In genomic region chr6:37742401-37742760, GRCh38 we compare ENCODE assay signal across 14 cellular contexts.
"Had no signal": no experiment of that assay in that cellular context is flagged by ENCODE, and none has a peak within 500 bp of the region (broad histone marks: within the 10 kb centered on the region; RNA-seq: fewer than 3 reads in every experiment).

No MANE protein-coding gene starts in this region.

- FAIRE-seq: astrocyte, keratinocyte had no signal

- DNase-seq: activated CD4-positive, alpha-beta T cell treated with anti-CD3 and anti-CD28 coated beads for 4 hours; activated CD4-positive, CD25-positive, alpha-beta regulatory T cell; activated naive CD4-positive, alpha-beta T cell treated with Interleukin-2 at 50 U/mL for 16 hours; activated naive CD8-positive, alpha-beta T cell treated with anti-CD3 and anti-CD28 coated beads for 36 hours; cortex of kidney; T-helper 9 cell; tibial artery had no signal

- H3K27ac ChIP-seq: breast epithelium, gastroesophageal sphincter, heart left ventricle, psoas muscle, right atrium auricular region, tibial artery had no signal

- H3K4me3 ChIP-seq: breast epithelium, gastroesophageal sphincter, heart left ventricle, psoas muscle, right atrium auricular region, tibial artery had no signal

- H3K9me3 ChIP-seq: breast epithelium, gastroesophageal sphincter, heart left ventricle, psoas muscle, right atrium auricular region, tibial artery had no signal

- H3K4me1 ChIP-seq: breast epithelium, gastroesophageal sphincter, psoas muscle, right atrium auricular region, tibial artery had no signal

- H3K36me3 ChIP-seq: breast epithelium, gastroesophageal sphincter, heart left ventricle, right atrium auricular region, tibial artery had no signal

- H3K27me3 ChIP-seq: right atrium auricular region had no signal
